1 cellular context compared by ENCODE assay signal in genomic region chr11:121931748-121932352, GRCh38.
TF ChIP-seq lines count a peak whose summit lies in the region.

No MANE protein-coding gene starts in this region.

TF ChIP-seq in IMR-90, 13 proteins besides CTCF, POLR2A, EP300 and RAD21:
- TF ChIP-seq MXI1 (IDR thresholded peaks at IDR 0.05; ENCODE audit: borderline replicate concordance, low read depth, low read length) (no peak), CEBPB (IDR thresholded peaks at IDR 0.05; ENCODE audit: low read depth, low read length) (peak; percentile 45; the same call in 1 of the 2 replicates), ELK1 (IDR thresholded peaks at IDR 0.05; ENCODE audit: borderline replicate concordance, low read depth, low read length) (no peak)
